In the genomic region with DNA sequence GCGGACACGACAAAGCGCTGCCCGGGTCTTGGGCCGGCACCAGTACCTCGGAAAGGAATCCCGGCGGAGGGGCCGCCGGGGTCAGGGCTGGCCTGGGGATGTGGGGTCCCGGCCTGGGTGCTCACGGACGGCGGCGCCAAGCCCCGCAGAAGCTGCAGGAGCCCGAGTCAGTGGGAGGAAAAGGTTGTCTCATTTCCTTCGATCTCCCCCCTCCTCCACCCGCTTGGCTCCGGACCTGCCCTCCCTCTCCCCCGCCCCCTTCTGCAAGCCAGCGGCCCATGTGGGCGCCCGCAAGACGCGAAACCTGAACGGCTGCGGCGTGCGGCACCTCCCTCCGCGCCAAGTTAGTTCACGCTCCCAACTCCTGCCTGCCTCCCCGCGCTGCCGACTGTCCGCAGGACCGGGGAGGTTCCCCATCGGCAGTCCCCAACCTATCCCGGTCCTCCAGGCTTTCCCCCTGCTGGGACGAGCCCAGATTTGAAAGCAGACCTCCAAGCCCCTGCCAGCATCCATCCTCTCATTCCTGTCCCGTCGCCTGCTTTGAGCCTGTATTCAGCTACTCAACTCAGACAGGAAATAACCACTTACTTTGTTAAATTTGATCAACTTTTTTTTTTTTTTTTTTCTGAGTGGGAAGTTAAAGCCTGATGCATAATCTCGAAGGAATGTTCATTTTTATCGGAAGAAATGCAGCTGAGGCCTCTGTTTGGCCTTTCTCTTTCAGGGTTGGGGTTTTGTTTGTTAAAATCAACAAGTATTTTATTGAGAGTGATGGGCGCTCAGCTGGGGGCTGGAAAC, we compare ENCODE assay signal across 8 cellular contexts. TPM values are rescaled to one million over a fixed set of nuclear protein-coding genes. Genes with fewer than 3 reads are reported as not detected.
DNase-seq lines count a peak whose midpoint lies in the region; ATAC-seq and TF ChIP-seq lines count a peak whose summit lies in the region.

TSS of gene EVA1A (minus strand) at position 172 of the 798 bp plus-strand sequence. CDS start 42,799 bp downstream, outside the sequence.

- intact Hi-C loops in HCT116 (cut with micrococcal nuclease): no loop called here
- intact Hi-C loops in uterus (cut with DNase I; ENCODE audit: low total_unique reads): no loop called here

- in situ Hi-C loops in endometrial microvascular endothelial cells (cut with HindIII; ENCODE audit: inconsistent ontology term, low pct_unique_long_range_greater_than_20kb, low sequenced_read_pairs): no loop called here

- TF ChIP-seq RAD21 in HCT116 (IDR thresholded peaks at IDR 0.05; ENCODE audit: low read depth) (no peak), SK-N-SH (IDR thresholded peaks at IDR 0.05; ENCODE audit: low read length) (no peak)

- TF ChIP-seq CTCF in DND-41 (IDR thresholded peaks at IDR 0.05; ENCODE audit: borderline replicate concordance, extremely low read depth, low read length, poor library complexity, severe bottlenecking) (no peak), HCT116 (IDR thresholded peaks at IDR 0.05 in 2 of 3, conservative IDR thresholded peaks at IDR 0.05 in 1 of 3; ENCODE audit: borderline replicate concordance in 1 of 3, insufficient read depth in 1 of 3, low read depth in 2 of 3, low read length in 2 of 3) (no peak), SK-N-SH (IDR thresholded peaks at IDR 0.05) (no peak), uterus (IDR thresholded peaks at IDR 0.05) (no peak)

- H3K27ac ChIP-seq in DND-41 (ENCODE audit: low read length) (peak within 1 kb of the TSS; percentile 85), HCT116 (ENCODE audit: low read depth, low read length) (peak within 1 kb of the TSS; percentile 47; the same call in 1 of the 2 replicates), SK-N-SH (ENCODE audit: low read depth in 2 of 2, low read length in 1 of 2) (peak within 1 kb of the TSS; percentile 72 to 95), mesodermal cell (ENCODE audit: low read depth, low read length, severe bottlenecking) (peak within 1 kb of the TSS; percentile 54), uterus (peak within 1 kb of the TSS; percentile 60 to 62)

- H3K27me3 ChIP-seq in DND-41 (ENCODE audit: insufficient read depth, low read length, poor library complexity): no peaks in the 10 kb centered on the region
- H3K27me3 ChIP-seq in HCT116 (ENCODE audit: insufficient read depth, low read length): peaks cover 15% of the 10 kb centered on the region
- no peaks in the 10 kb centered on the region for H3K27me3 ChIP-seq in SK-N-SH (ENCODE audit: insufficient read depth)
- H3K27me3 ChIP-seq in uterus: no peaks in the 10 kb centered on the region

- H3K36me3 ChIP-seq in DND-41 (ENCODE audit: insufficient read depth, low read length) (peaks cover 26% of the 10 kb centered on the region), HCT116 (ENCODE audit: control insufficient read depth in 1 of 2, insufficient read depth in 2 of 2, low read length in 2 of 2) (no peaks in the 10 kb centered on the region), SK-N-SH (replicated peaks in 1 of 2; ENCODE audit: control insufficient read depth in 1 of 2, insufficient read depth in 2 of 2, low read length in 1 of 2) (peaks cover 11 to 18% of the 10 kb centered on the region in 2 experiments), mesodermal cell (ENCODE audit: control insufficient read depth, insufficient read depth, low read length) (no peaks in the 10 kb centered on the region), uterus (no peaks in the 10 kb centered on the region)

- WGBS in SK-N-SH (ENCODE audit: low lambda C conversion rate): 12% methylated on average over 9 of the region's 46 CpGs
- 3% methylated on average over 23 to 24 of the region's 46 CpGs for WGBS in mesodermal cell (ENCODE audit: insufficient coverage in 2 of 2), 2 experiments

- peaks cover 29% of the 10 kb centered on the region for H3F3A ChIP-seq in SK-N-SH (replicated peaks; ENCODE audit: insufficient read depth)

- H3K4me1 ChIP-seq in DND-41 (ENCODE audit: insufficient read depth, low read length) (peaks cover 94% of the 10 kb centered on the region), HCT116 (ENCODE audit: control insufficient read depth in 1 of 2, insufficient read depth in 2 of 2, low read length in 2 of 2) (peaks cover 4 to 6% of the 10 kb centered on the region in 2 experiments; a peak in 2 of 4 replicates), SK-N-SH (ENCODE audit: control insufficient read depth in 1 of 2, insufficient read depth in 2 of 2, low read depth in 1 of 2, low read length in 1 of 2) (peaks cover 8 to 34% of the 10 kb centered on the region in 2 experiments), mesodermal cell (ENCODE audit: control insufficient read depth, insufficient read depth, low read length, poor library complexity, severe bottlenecking) (peaks cover 16% of the 10 kb centered on the region), uterus (no peaks in the 10 kb centered on the region)

- H3K79me2 ChIP-seq in DND-41 (ENCODE audit: insufficient read depth, low read length) (peaks cover 48% of the 10 kb centered on the region), HCT116 (ENCODE audit: insufficient read depth, low read length) (no peaks in the 10 kb centered on the region), SK-N-SH (ENCODE audit: insufficient read depth) (peaks cover 77% of the 10 kb centered on the region)

- no peak for TF ChIP-seq EP300 in SK-N-SH (IDR thresholded peaks at IDR 0.05; ENCODE audit: borderline replicate concordance in 1 of 2, low read depth in 1 of 2, low read length in 1 of 2)

- peak; percentile 70 for DNase-seq in DND-41
- no peak for DNase-seq in HCT116 (ENCODE audit: low read depth, low spot score)
- DNase-seq in SK-N-SH: peak; percentile 66
- peak; percentile 27 to 42 for DNase-seq in uterus
- no peak for DNase-seq in SK-N-DZ (ENCODE audit: low spot score)
- DNase-seq in cerebellar nuclear complex (lab: John Stamatoyannopoulos, UW): no peak

- POLR2A ChIA-PET in HCT116 (lab: Charles Lee) (no interaction called here), SK-N-SH (lab: Yijun Ruan, JAX) (no interaction called here)

- H4K20me1 ChIP-seq in DND-41 (ENCODE audit: insufficient read depth, low read length) (peaks cover 18% of the 10 kb centered on the region), HCT116 (ENCODE audit: insufficient read depth) (no peaks in the 10 kb centered on the region), SK-N-SH (ENCODE audit: insufficient read depth) (peaks cover 34% of the 10 kb centered on the region)

- H3K9ac ChIP-seq in DND-41 (ENCODE audit: low read depth, low read length) (peak within 1 kb of the TSS; percentile 84), HCT116 (ENCODE audit: low read length) (peak within 1 kb of the TSS; percentile 36), SK-N-SH (peak within 1 kb of the TSS; percentile 94)

- TF ChIP-seq POLR2A in HCT116 (IDR thresholded peaks at IDR 0.05; ENCODE audit: borderline replicate concordance, extremely low read depth, insufficient read depth, insufficient read length): no peak
- TF ChIP-seq POLR2A in uterus (IDR thresholded peaks at IDR 0.05): no peak

- H2AFZ ChIP-seq in DND-41 (ENCODE audit: low read depth, low read length) (peak within 1 kb of the TSS; percentile 74), HCT116 (ENCODE audit: low read depth, low read length, poor library complexity, severe bottlenecking) (peak within 1 kb of the TSS; percentile 16), SK-N-SH (ENCODE audit: low read depth) (peak within 1 kb of the TSS; percentile 39)

- peak within 1 kb of the TSS; percentile 87 to 90 for H3K4me3 ChIP-seq in DND-41 (ENCODE audit: low read depth in 1 of 2, low read length in 2 of 2)
- peak within 1 kb of the TSS; percentile 49 to 57 for H3K4me3 ChIP-seq in HCT116 (replicated peaks in 1 of 2; ENCODE audit: low read depth in 1 of 2, low read length in 2 of 2)
- peak within 1 kb of the TSS; percentile 58 to 92 for H3K4me3 ChIP-seq in SK-N-SH (ENCODE audit: low read depth in 2 of 2, low read length in 1 of 2)
- peak within 1 kb of the TSS; percentile 74 for H3K4me3 ChIP-seq in mesodermal cell (ENCODE audit: extremely low read depth, insufficient read depth, low read length, poor library complexity, severe bottlenecking)
- peak within 1 kb of the TSS; percentile 43 to 49 for H3K4me3 ChIP-seq in uterus

- CTCF ChIA-PET in HCT116 (lab: Charles Lee) (interaction anchor here (1.1 kb wide), 1 partner anchor 67 kb away, joined by 4 read pairs; no protein-coding TSS in a partner anchor), SK-N-SH (lab: Yijun Ruan, JAX) (interaction anchor here (0.6 to 4.2 kb wide), 13 partner anchors 13 to 371 kb away, joined by 3 to 33 read pairs (median 4); no protein-coding TSS in a partner anchor)

- H3K9me3 ChIP-seq in DND-41 (ENCODE audit: insufficient read depth, low read length, severe bottlenecking) (no peaks in the 10 kb centered on the region), HCT116 (ENCODE audit: control insufficient read depth in 1 of 2, insufficient read depth in 1 of 2, low read depth in 1 of 2, low read length in 2 of 2) (no peaks in the 10 kb centered on the region), SK-N-SH (no peaks in the 10 kb centered on the region), mesodermal cell (ENCODE audit: control insufficient read depth, low read length) (no peaks in the 10 kb centered on the region), uterus (no peaks in the 10 kb centered on the region)

- peak; percentile 50 for ATAC-seq in DND-41 (ENCODE audit: insufficient read depth, low read depth)
- peak; percentile 72 for ATAC-seq in HCT116

- BruUV-seq in HCT116 (replicated peaks; lab: Mats Ljungman, UMichigan): no TSS peak

- RAD21 ChIA-PET in HCT116 (lab: Charles Lee; ENCODE audit: low non-redundant PET in 1 of 2, low total read pairs in 2 of 2, uncharacterized antibody in 2 of 2, unreplicated experiment in 2 of 2): no interaction called here

- H3K4me2 ChIP-seq in DND-41 (ENCODE audit: insufficient read depth, low read length) (peak within 1 kb of the TSS; percentile 86), HCT116 (ENCODE audit: low read length) (peak within 1 kb of the TSS; percentile 78), SK-N-SH (peak within 1 kb of the TSS; percentile 88)

- no peaks in the 10 kb centered on the region for H3K9me2 ChIP-seq in HCT116 (ENCODE audit: insufficient read depth)
- H3K9me2 ChIP-seq in SK-N-SH: no peaks in the 10 kb centered on the region

TF ChIP-seq in HCT116, 20 proteins besides CTCF, POLR2A, EP300 and RAD21 (continues in another document):
- no peak for TF ChIP-seq TCF7L2 (IDR thresholded peaks at IDR 0.05; ENCODE audit: borderline replicate concordance, extremely low read depth, insufficient read depth, insufficient read length)

TF ChIP-seq in SK-N-SH, 30 proteins besides CTCF, POLR2A, EP300 and RAD21 (continues in another document):
- peak; percentile 61; the same call in 1 of the 2 replicates for TF ChIP-seq POLR2AphosphoS5 (IDR thresholded peaks at IDR 0.05; ENCODE audit: low read depth, low read length)

RNA-seq across cellular contexts. Expression of gene EVA1A, which starts in this region (rescaled TPM):
- total RNA-seq in HCT116 (2021; ENCODE audit: unreplicated experiment) (2.8 TPM), endometrial microvascular endothelial cells (ENCODE audit: inconsistent ontology term) (29.9 TPM), uterus (10 to 100 TPM in 1 of 4 donors, 1 to 10 TPM in 2, not detected in 1; 1.2 to 22.1 (median 2.3) TPM)
- 1.7 and 2.0 TPM in 2 replicates for polyA plus RNA-seq in HCT116 (2012)
- 79.0 and 93.0 TPM in 2 replicates for polyA plus RNA-seq in SK-N-SH (2012; rRNA removed)
- 54.3 and 67.8 TPM in 2 replicates for polyA plus RNA-seq in SK-N-SH (2012; cell fraction: cytosol; rRNA removed)
- polyA plus RNA-seq in SK-N-SH (2012; cell fraction: nucleus; rRNA removed): 76.0 and 133 TPM in 2 replicates
- 10.6 TPM for polyA plus RNA-seq in mesodermal cell (2013, experiment 1 of 2)
- 11.1 TPM for polyA plus RNA-seq in mesodermal cell (2013, experiment 2 of 2)
- not detected in 2 replicates for polyA plus RNA-seq in SK-N-DZ (2014; cell fraction: cytosol; rRNA removed)
- not detected in 2 replicates for polyA plus RNA-seq in SK-N-DZ (2014; cell fraction: nucleus; rRNA removed)

Comparison
In these comparisons a context has a peak if more than half of its experiments do, and no peak if none do; other contexts are left out.
1. DNase-seq: peak in DND-41 (single experiment), SK-N-SH (single experiment) and uterus (2 of 2); none in HCT116 (single experiment), SK-N-DZ (single experiment) and cerebellar nuclear complex (0 of 2).
2. H2AFZ ChIP-seq: peak in every context shown above with its lines; median percentile 74 in DND-41; 39 in SK-N-SH; 16 in HCT116.
3. H3K9ac ChIP-seq: peak in every context shown above with its lines; median percentile 94 in SK-N-SH; 84 in DND-41; 36 in HCT116.
4. Peak in every context shown above with its lines, with median percentiles within 50 percentile points of each other: H3K27ac ChIP-seq, H3K4me2 ChIP-seq and H3K4me3 ChIP-seq.